ENCODE assay signal across 8 cellular contexts in the genomic region with DNA sequence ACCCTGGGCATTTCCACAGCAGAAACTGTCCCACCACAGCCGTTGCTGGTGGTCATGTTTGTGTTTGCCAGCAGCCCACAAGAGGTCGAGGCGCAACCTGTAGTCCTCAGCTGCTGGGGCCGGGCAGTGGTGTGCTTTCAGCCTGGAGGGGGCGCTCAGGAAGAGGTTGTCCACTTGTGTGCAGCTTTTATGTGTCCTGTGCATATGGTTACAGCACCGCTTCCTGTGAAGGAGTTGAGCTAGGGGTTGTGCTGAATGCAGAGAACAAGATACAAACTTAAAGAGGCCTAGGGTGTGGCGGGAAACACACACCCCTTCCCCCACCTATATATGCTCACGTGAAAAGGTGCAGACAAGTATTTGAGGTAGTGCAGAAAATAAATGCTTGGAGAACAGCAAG. TPM values are rescaled to one million over a fixed set of nuclear protein-coding genes. Genes with fewer than 3 reads are reported as not detected.
DNase-seq lines count a peak whose midpoint lies in the region; ATAC-seq and TF ChIP-seq lines count a peak whose summit lies in the region.

No MANE protein-coding gene starts in this region.

- H3K36me3 ChIP-seq in BE2C: no peaks in the 10 kb centered on the region

- H3K9me3 Mint-ChIP-seq in stimulated activated effector memory CD8-positive, alpha-beta T cell treated with anti-CD3 and anti-CD28 coated beads, Interleukin-12 subunit alpha, Interleukin-12 subunit beta, amount 100 ng/mL, for 72 hours: no peaks in the 10 kb centered on the region

- TF ChIP-seq CTCF in dorsolateral prefrontal cortex (IDR thresholded peaks at IDR 0.05 in 54 of 56, conservative IDR thresholded peaks at IDR 0.05 in 2 of 56; ENCODE audit: low read depth in 1 of 56, partially characterized antibody in 56 of 56) (peak in 3 of 56 donors; percentile 10 to 16 (median 13)), BE2C (IDR thresholded peaks at IDR 0.05; ENCODE audit: low read depth, low read length) (no peak)

- H3K4me1 Mint-ChIP-seq in stimulated activated effector memory CD8-positive, alpha-beta T cell treated with anti-CD3 and anti-CD28 coated beads, Interleukin-12 subunit alpha, Interleukin-12 subunit beta, amount 100 ng/mL, for 72 hours: peaks cover 86% of the 10 kb centered on the region

- DNase-seq in HuH-7 (ENCODE audit: low spot score) (peak; percentile 84), dorsolateral prefrontal cortex (no peak), globus pallidus (ENCODE audit: low spot score) (no peak), NCI-H510A (lab: John Stamatoyannopoulos, UW) (no peak), BE2C (no peak)
- DNase-seq in activated CD4-positive, alpha-beta T cell treated with anti-CD3 and anti-CD28 coated beads for 24 hours (ENCODE audit: low read depth in 2 of 2): peak; percentile 27 to 47
- DNase-seq in stimulated activated effector memory CD8-positive, alpha-beta T cell treated with anti-CD3 and anti-CD28 coated beads, Interleukin-12 subunit alpha, Interleukin-12 subunit beta, amount 100 ng/mL, for 72 hours (ENCODE audit: low spot score in 2 of 2): peak; percentile 24 to 77

- no peaks in the 10 kb centered on the region for H3K4me1 ChIP-seq in BE2C

- peak; percentile 88 for ATAC-seq in stimulated activated effector memory CD8-positive, alpha-beta T cell treated with anti-CD3 and anti-CD28 coated beads, Interleukin-12 subunit alpha, Interleukin-12 subunit beta, amount 100 ng/mL, for 72 hours
- no peak for ATAC-seq in GM21529 (IDR thresholded peaks at IDR 0.05; ENCODE audit: unreplicated experiment)

- peak overlapping the region; percentile 50 for H3K4me3 Mint-ChIP-seq in stimulated activated effector memory CD8-positive, alpha-beta T cell treated with anti-CD3 and anti-CD28 coated beads, Interleukin-12 subunit alpha, Interleukin-12 subunit beta, amount 100 ng/mL, for 72 hours

- H3K36me3 Mint-ChIP-seq in stimulated activated effector memory CD8-positive, alpha-beta T cell treated with anti-CD3 and anti-CD28 coated beads, Interleukin-12 subunit alpha, Interleukin-12 subunit beta, amount 100 ng/mL, for 72 hours: peaks cover 37% of the 10 kb centered on the region

- no peak overlapping the region for H3K4me3 ChIP-seq in dorsolateral prefrontal cortex
- H3K4me3 ChIP-seq in BE2C (ENCODE audit: low read depth, low read length): no peak overlapping the region

- H3K27ac ChIP-seq in dorsolateral prefrontal cortex: peak overlapping the region in 52 of 59 donors; percentile 44 to 98 (median 92)

- H3K9me3 ChIP-seq in BE2C: no peaks in the 10 kb centered on the region

- peak overlapping the region; percentile 91 for H3K27ac Mint-ChIP-seq in stimulated activated effector memory CD8-positive, alpha-beta T cell treated with anti-CD3 and anti-CD28 coated beads, Interleukin-12 subunit alpha, Interleukin-12 subunit beta, amount 100 ng/mL, for 72 hours

- intact Hi-C loops in dorsolateral prefrontal cortex (cut with DNase I): no loop called here

- H3K27me3 ChIP-seq in dorsolateral prefrontal cortex (no peaks in the 10 kb centered on the region), BE2C (no peaks in the 10 kb centered on the region)

RNA-seq across cellular contexts. Expression of gene PFKFB3, which starts 29.5 kb away (rescaled TPM):
- 100 to 1,000 TPM in 97 of 120 experiments, 10 to 100 TPM in 23; 82.4 to 323 (median 122) TPM for total RNA-seq in dorsolateral prefrontal cortex
- polyA plus RNA-seq in BE2C (2012; ENCODE audit: insufficient read depth, insufficient read length, low read depth): 12.1 TPM

Comparison
In these comparisons a context has a peak if more than half of its experiments do, and no peak if none do; other contexts are left out.
1. DNase-seq: peak in HuH-7 (single experiment), activated CD4-positive, alpha-beta T cell treated with anti-CD3 and anti-CD28 coated beads for 24 hours (2 of 2) and stimulated activated effector memory CD8-positive, alpha-beta T cell treated with anti-CD3 and anti-CD28 coated beads, Interleukin-12 subunit alpha, Interleukin-12 subunit beta, amount 100 ng/mL, for 72 hours (2 of 2); none in dorsolateral prefrontal cortex (0 of 10), globus pallidus (single experiment), NCI-H510A (single experiment) and BE2C (single experiment).